ENCODE assay signal across 8 cellular contexts in the genomic region with DNA sequence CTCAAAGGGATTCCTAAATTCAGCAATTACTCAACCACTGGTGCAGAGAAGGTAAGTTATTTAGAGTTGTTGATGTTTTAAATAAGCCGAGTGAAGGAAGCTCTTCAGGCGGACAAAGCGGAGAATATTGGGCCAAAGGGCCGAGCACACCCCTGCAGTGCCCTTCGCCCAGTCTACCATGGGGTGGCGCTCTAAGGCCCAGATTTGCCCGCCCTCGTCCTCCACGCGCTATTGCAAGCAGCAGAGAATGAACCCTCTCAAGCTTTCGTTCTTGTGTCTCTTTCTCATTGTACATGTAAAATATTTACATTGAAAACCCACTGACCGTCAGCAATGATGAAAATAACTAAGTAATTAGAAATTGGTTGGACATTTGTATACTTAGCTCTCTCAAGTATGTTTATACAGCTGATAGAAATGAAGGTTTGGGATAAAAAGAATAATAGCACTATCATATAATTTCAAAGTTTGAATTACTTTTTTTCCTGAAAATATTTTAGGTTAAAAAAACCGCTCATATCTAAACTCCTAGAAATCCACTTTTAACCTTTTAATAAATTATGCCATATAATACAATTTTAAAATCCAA.
DNase-seq lines count a peak whose midpoint lies in the region; ATAC-seq, FAIRE-seq and TF ChIP-seq lines count a peak whose summit lies in the region.

No MANE protein-coding gene starts in this region.

- no peak overlapping the region for H2AFZ ChIP-seq in MM.1S (ENCODE audit: low read length)

- intact Hi-C loops in natural killer cell (cut with micrococcal nuclease): no loop called here

- no peak for FAIRE-seq in small intestine (lab: Jason Lieb, UNC)

- in situ Hi-C loops in astrocyte of the spinal cord (cut with HindIII; ENCODE audit: low sequenced_read_pairs): loop anchor here (10.0 kb wide), 1 partner anchor 342 kb away; a partner anchor contains a TSS

- no peaks in the 10 kb centered on the region for H4K20me1 ChIP-seq in MM.1S (ENCODE audit: insufficient read depth, low read length)

- H3K27me3 Mint-ChIP-seq in natural killer cell (ENCODE audit: low read depth in 2 of 2): peaks cover 2 to 5% of the 10 kb centered on the region in 2 donors

- H3K27ac Mint-ChIP-seq in natural killer cell: no peak overlapping the region

- no peaks in the 10 kb centered on the region for H3K9me2 ChIP-seq in MM.1S (replicated peaks; ENCODE audit: insufficient read depth, low read length)

- peaks cover 0 to 5% of the 10 kb centered on the region in 2 donors for H3K9me3 Mint-ChIP-seq in natural killer cell

- H3K36me3 ChIP-seq in MM.1S (replicated peaks; ENCODE audit: insufficient read depth, low read length): no peaks in the 10 kb centered on the region
- no peaks in the 10 kb centered on the region for H3K36me3 ChIP-seq in small intestine (ENCODE audit: control insufficient read depth in 2 of 2, insufficient read depth in 2 of 2, low read length in 2 of 2)

- no peaks in the 10 kb centered on the region for H3K4me1 ChIP-seq in MM.1S (ENCODE audit: low read length)
- no peaks in the 10 kb centered on the region for H3K4me1 ChIP-seq in small intestine (ENCODE audit: control insufficient read depth in 2 of 2, insufficient read depth in 1 of 2, low read depth in 1 of 2, low read length in 1 of 2)

- no peak overlapping the region for H3K4me2 ChIP-seq in MM.1S (ENCODE audit: low read depth, low read length)

- no peaks in the 10 kb centered on the region for H3K36me3 Mint-ChIP-seq in natural killer cell

- H3K9ac ChIP-seq in MM.1S (ENCODE audit: low read length): no peak overlapping the region

- H3K4me3 ChIP-seq in MM.1S (ENCODE audit: low read length) (no peak overlapping the region), astrocyte of the spinal cord (ENCODE audit: low read depth, low read length) (no peak overlapping the region), small intestine (ENCODE audit: low read depth in 1 of 2, low read length in 2 of 2) (no peak overlapping the region)

- no peaks in the 10 kb centered on the region for H3K79me2 ChIP-seq in MM.1S (ENCODE audit: low read length)

- TF ChIP-seq CTCF in MM.1S (IDR thresholded peaks at IDR 0.05; ENCODE audit: low read length) (peak; percentile 28), astrocyte of the spinal cord (IDR thresholded peaks at IDR 0.05; ENCODE audit: low read depth, low read length) (peak; percentile 98), natural killer cell (IDR thresholded peaks at IDR 0.05) (no peak)

- H3K9me3 ChIP-seq in MM.1S (replicated peaks; ENCODE audit: insufficient read depth, low read length): no peaks in the 10 kb centered on the region
- no peaks in the 10 kb centered on the region for H3K9me3 ChIP-seq in small intestine (ENCODE audit: control insufficient read depth, low read depth)

- H3K4me3 Mint-ChIP-seq in natural killer cell: no peak overlapping the region

- H3K4me1 Mint-ChIP-seq in natural killer cell: no peaks in the 10 kb centered on the region

- 16 to 28% (median 21%) methylated on average over 13 of the region's 13 CpGs for WGBS in small intestine, 3 donors

- H3F3A ChIP-seq in MM.1S (ENCODE audit: insufficient read depth, low read length): no peaks in the 10 kb centered on the region

- H3K27ac ChIP-seq in MM.1S (ENCODE audit: low read length) (no peak overlapping the region), small intestine (ENCODE audit: low read depth in 1 of 2, low read length in 1 of 2) (no peak overlapping the region)

- H3K27me3 ChIP-seq in MM.1S (replicated peaks; ENCODE audit: insufficient read depth, low read length) (no peaks in the 10 kb centered on the region), small intestine (ENCODE audit: control insufficient read depth in 2 of 2, insufficient read depth in 2 of 2, low read length in 2 of 2) (no peaks in the 10 kb centered on the region)

- ATAC-seq in GM21447 (IDR thresholded peaks at IDR 0.05; ENCODE audit: unreplicated experiment) (peak; percentile 58), natural killer cell (no peak)

- DNase-seq in EH (ENCODE audit: low read depth): peak; percentile 47
- DNase-seq in MM.1S: no peak
- DNase-seq in astrocyte of the spinal cord (ENCODE audit: low read depth, low spot score): peak; percentile 78
- peak; percentile 86 for DNase-seq in islet precursor cell
- DNase-seq in NCI-H1105 (lab: John Stamatoyannopoulos, UW): no peak
- DNase-seq in small intestine: no peak
- DNase-seq in natural killer cell: no peak

Comparison
In these comparisons a context has a peak if more than half of its experiments do, and no peak if none do; other contexts are left out.
1. DNase-seq: peak in EH (single experiment), astrocyte of the spinal cord (single experiment) and islet precursor cell (single experiment); none in MM.1S (single experiment), NCI-H1105 (single experiment), small intestine (single experiment) and natural killer cell (single experiment).